9 cellular contexts compared by ENCODE assay signal in the genomic region with DNA sequence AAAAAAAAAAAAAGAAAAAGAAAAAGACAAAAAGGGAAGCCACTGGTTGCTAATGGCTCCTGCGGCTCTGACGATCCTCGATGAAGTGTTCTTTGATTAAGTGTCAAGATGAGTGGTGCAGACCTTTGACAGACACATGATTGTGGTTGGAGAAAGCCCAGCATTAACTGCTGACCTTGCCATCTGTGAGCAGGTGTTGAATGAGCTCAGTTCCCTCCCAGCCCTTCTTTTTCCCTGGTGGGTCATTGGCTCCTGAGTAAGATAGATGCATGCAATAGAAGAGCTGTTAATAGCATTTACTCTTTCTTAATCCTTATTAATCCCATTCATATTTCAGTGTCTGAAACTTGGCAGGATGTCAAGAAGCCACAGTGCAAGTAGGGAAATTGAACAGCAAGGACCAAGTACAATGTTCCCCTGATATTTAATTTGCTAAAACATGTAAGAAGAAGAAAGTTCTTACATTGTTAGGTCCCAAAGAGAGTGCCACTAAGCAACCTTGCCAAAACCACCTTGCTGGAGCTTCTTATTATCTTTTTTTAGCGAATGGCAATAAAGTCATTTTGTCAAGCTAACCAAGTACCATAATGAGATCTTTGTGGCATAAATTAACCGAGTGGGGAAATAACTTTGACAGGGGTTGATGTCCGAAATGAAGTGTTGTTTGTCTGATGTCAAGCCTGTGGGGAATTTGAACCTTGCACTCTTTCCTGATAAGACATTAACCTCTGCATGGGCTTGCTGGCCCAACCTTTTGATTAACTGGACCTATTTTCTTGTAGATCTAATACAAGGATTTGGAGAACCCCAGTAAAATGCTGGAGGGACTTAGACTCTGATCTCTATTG.
DNase-seq lines count a peak whose midpoint lies in the region; ATAC-seq and TF ChIP-seq lines count a peak whose summit lies in the region.
"Had no signal": no experiment of that assay in that cellular context is flagged by ENCODE, and none has a peak within 500 bp of the region (broad histone marks: within the 10 kb centered on the region; RNA-seq: fewer than 3 reads in every experiment).

No MANE protein-coding gene starts in this region.

- TF ChIP-seq CTCF in CD4-positive, alpha-beta T cell (IDR thresholded peaks at IDR 0.05): no peak
- no peak for TF ChIP-seq CTCF in Panc1 (IDR thresholded peaks at IDR 0.05)

- H3K4me3 Mint-ChIP-seq in CD4-positive, alpha-beta T cell: no peak overlapping the region

- no peaks in the 10 kb centered on the region for H3K9me3 ChIP-seq in CD4-positive, alpha-beta T cell (ENCODE audit: control insufficient read depth, low read length)
- H3K9me3 ChIP-seq in Panc1 (ENCODE audit: control insufficient read depth, insufficient read depth, low read depth, low read length): no peaks in the 10 kb centered on the region

- no peak for DNase-seq in CD4-positive, alpha-beta T cell
- DNase-seq in HK-2 (ENCODE audit: unreplicated experiment): peak; percentile 34
- DNase-seq in Panc1 (ENCODE audit: low read depth, low spot score): no peak
- peak; percentile 83 for DNase-seq in left lobe of liver (ENCODE audit: low spot score)
- no peak for DNase-seq in SIG-M5 treated with dmso at 0.1 percent for 504 hours (lab: John Stamatoyannopoulos, UW; ENCODE audit: unreplicated experiment)
- no peak for DNase-seq in hippocampal formation (lab: John Stamatoyannopoulos, UW)
- DNase-seq in midbrain (lab: John Stamatoyannopoulos, UW): no peak
- DNase-seq in cerebellar cortex (ENCODE audit: low spot score): no peak
- DNase-seq: activated gamma-delta T cell had no signal

- in situ Hi-C loops in Panc1 (cut with HindIII; ENCODE audit: low pct_unique_long_range_greater_than_20kb, low sequenced_read_pairs): no loop called here

- CTCF ChIA-PET in CD4-positive, alpha-beta T cell (lab: Charles Lee): no interaction called here
- CTCF ChIA-PET in Panc1 (lab: Charles Lee): no interaction called here

- intact Hi-C loops in CD4-positive, alpha-beta T cell (cut with DNase I, micrococcal nuclease): no loop called here
- intact Hi-C loops in Panc1 (cut with micrococcal nuclease; ENCODE audit: unreplicated experiment): no loop called here

- H3K27me3 ChIP-seq in CD4-positive, alpha-beta T cell (ENCODE audit: control insufficient read depth, insufficient read depth, low read length): no peaks in the 10 kb centered on the region
- H3K27me3 ChIP-seq in Panc1 (ENCODE audit: control insufficient read depth, insufficient read depth, low read length): no peaks in the 10 kb centered on the region

- POLR2A ChIA-PET in CD4-positive, alpha-beta T cell (lab: Charles Lee): no interaction called here
- POLR2A ChIA-PET in Panc1 (lab: Charles Lee): no interaction called here

- peak overlapping the region; percentile 28 for H3K27ac Mint-ChIP-seq in CD4-positive, alpha-beta T cell

- TSS peak; percentile 15 for BruUV-seq in Panc1 (replicated peaks; lab: Mats Ljungman, UMichigan)

- no peaks in the 10 kb centered on the region for H3K9me3 Mint-ChIP-seq in CD4-positive, alpha-beta T cell

- H3K27me3 Mint-ChIP-seq in CD4-positive, alpha-beta T cell: no peaks in the 10 kb centered on the region

- no peak for ATAC-seq in CD4-positive, alpha-beta T cell (ENCODE audit: poor library complexity)
- ATAC-seq in Panc1 (no peak), left lobe of liver (peak; percentile 79)

- peaks cover 39% of the 10 kb centered on the region for H3K4me1 ChIP-seq in Panc1 (ENCODE audit: control insufficient read depth, insufficient read depth, low read length)

- no peaks in the 10 kb centered on the region for H3K36me3 Mint-ChIP-seq in CD4-positive, alpha-beta T cell (ENCODE audit: low read depth)

- peaks cover 64% of the 10 kb centered on the region for H3K4me1 Mint-ChIP-seq in CD4-positive, alpha-beta T cell (ENCODE audit: low read depth)

- no peaks in the 10 kb centered on the region for H3K36me3 ChIP-seq in Panc1 (ENCODE audit: control insufficient read depth, insufficient read depth, low read length)

- no peak overlapping the region for H3K4me3 ChIP-seq in Panc1 (ENCODE audit: low read depth in 2 of 2, low read length in 2 of 2)

- H3K27ac ChIP-seq in CD4-positive, alpha-beta T cell (ENCODE audit: low read depth, low read length): no peak overlapping the region
- H3K27ac ChIP-seq in Panc1 (ENCODE audit: low read length): no peak overlapping the region

Comparison
In these comparisons a context has a peak if more than half of its experiments do, and no peak if none do; other contexts are left out.
1. DNase-seq: peak in HK-2 (single experiment) and left lobe of liver (single experiment); none in CD4-positive, alpha-beta T cell (0 of 10), Panc1 (single experiment), SIG-M5 treated with dmso at 0.1 percent for 504 hours (single experiment), hippocampal formation (0 of 2), midbrain (single experiment) and cerebellar cortex (single experiment).